In genomic region chr7:80643336-80643925, GRCh38 we compare ENCODE assay signal across 1 cellular context.
TF ChIP-seq lines count a peak whose summit lies in the region.

No MANE protein-coding gene starts in this region.

TF ChIP-seq in SK-N-SH treated with all-trans-retinoic acid at 6 μM for 48 hours, 23 proteins besides CTCF, POLR2A, EP300 and RAD21 (continued from another document):
- TF ChIP-seq CSRNP3 (CRISPR knock-in tag; IDR thresholded peaks at IDR 0.05) = no peak
- TF ChIP-seq, protein P1, sequence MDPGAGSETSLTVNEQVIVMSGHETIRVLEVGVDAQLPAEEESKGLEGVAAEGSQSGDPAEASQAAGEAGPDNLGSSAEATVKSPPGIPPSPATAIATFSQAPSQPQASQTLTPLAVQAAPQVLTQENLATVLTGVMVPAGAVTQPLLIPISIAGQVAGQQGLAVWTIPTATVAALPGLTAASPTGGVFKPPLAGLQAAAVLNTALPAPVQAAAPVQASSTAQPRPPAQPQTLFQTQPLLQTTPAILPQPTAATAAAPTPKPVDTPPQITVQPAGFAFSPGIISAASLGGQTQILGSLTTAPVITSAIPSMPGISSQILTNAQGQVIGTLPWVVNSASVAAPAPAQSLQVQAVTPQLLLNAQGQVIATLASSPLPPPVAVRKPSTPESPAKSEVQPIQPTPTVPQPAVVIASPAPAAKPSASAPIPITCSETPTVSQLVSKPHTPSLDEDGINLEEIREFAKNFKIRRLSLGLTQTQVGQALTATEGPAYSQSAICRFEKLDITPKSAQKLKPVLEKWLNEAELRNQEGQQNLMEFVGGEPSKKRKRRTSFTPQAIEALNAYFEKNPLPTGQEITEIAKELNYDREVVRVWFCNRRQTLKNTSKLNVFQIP (CRISPR knock-in tag; IDR thresholded peaks at IDR 0.05; ENCODE audit: borderline replicate concordance, low read depth) = no peak
- no peak for TF ChIP-seq TOX (CRISPR knock-in tag; IDR thresholded peaks at IDR 0.05; ENCODE audit: borderline replicate concordance)
- no peak for TF ChIP-seq TSHZ2 (CRISPR knock-in tag; IDR thresholded peaks at IDR 0.05)
- TF ChIP-seq OSR1 (CRISPR knock-in tag; IDR thresholded peaks at IDR 0.05) = no peak
- TF ChIP-seq RARB (CRISPR knock-in tag; IDR thresholded peaks at IDR 0.05) = no peak
- TF ChIP-seq SNAI2 (CRISPR knock-in tag; IDR thresholded peaks at IDR 0.05) = no peak
- TF ChIP-seq ESRRG (CRISPR knock-in tag; IDR thresholded peaks at IDR 0.05) = no peak
- TF ChIP-seq ISL1 (CRISPR knock-in tag; IDR thresholded peaks at IDR 0.05) = no peak
- no peak for TF ChIP-seq CSDC2 (CRISPR knock-in tag; IDR thresholded peaks at IDR 0.05)
- no peak for TF ChIP-seq TCF4 (CRISPR knock-in tag; IDR thresholded peaks at IDR 0.05; ENCODE audit: borderline replicate concordance)
